11 cellular contexts compared by ENCODE assay signal in the genomic region with DNA sequence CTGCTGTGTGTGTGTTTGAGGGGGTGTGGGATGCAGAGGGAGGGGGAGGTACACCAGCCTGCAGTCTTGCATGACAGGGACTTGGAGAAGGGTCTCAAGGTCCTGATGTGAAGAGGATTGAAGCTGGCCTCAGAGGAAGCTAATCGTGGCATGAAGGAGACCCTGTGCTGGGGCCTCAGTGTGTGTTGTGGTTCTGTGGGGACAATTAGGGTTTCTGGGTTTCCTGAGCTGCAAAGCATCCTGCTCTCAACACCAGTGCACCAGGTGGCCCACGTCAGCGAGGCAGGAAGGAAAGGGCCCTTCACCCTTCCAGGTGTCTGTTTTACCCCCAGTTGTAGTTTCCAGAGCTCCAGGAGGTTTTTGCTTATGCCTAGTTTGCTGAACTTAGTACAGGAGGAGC. TPM values are rescaled to one million over a fixed set of nuclear protein-coding genes. Genes with fewer than 3 reads are reported as not detected.
DNase-seq lines count a peak whose midpoint lies in the region; ATAC-seq, FAIRE-seq and TF ChIP-seq lines count a peak whose summit lies in the region.
"Had no signal": no experiment of that assay in that cellular context is flagged by ENCODE, and none has a peak within 500 bp of the region (broad histone marks: within the 10 kb centered on the region; RNA-seq: fewer than 3 reads in every experiment).

No MANE protein-coding gene starts in this region.

- H3K9me3 ChIP-seq in small intestine (ENCODE audit: control insufficient read depth, low read depth) (no peaks in the 10 kb centered on the region), right atrium auricular region (no peaks in the 10 kb centered on the region)

- ATAC-seq in GM18873 (IDR thresholded peaks at IDR 0.05; ENCODE audit: low FRiP score, unreplicated experiment) = peak; percentile 34
- peak; percentile 18 for ATAC-seq in HG03280 (IDR thresholded peaks at IDR 0.05; ENCODE audit: unreplicated experiment)

- peak overlapping the region in 1 of 2 donors; percentile 65 for H3K27ac ChIP-seq in small intestine (ENCODE audit: low read depth in 1 of 2, low read length in 1 of 2)
- no peak overlapping the region for H3K27ac ChIP-seq in right atrium auricular region

- H3K36me3 ChIP-seq in small intestine (ENCODE audit: control insufficient read depth in 2 of 2, insufficient read depth in 2 of 2, low read length in 2 of 2) (no peaks in the 10 kb centered on the region), right atrium auricular region (no peaks in the 10 kb centered on the region)

- DNase-seq in activated CD8-positive, alpha-beta memory T cell treated with anti-CD3 and anti-CD28 coated beads, Interleukin-2, amount 50 U/mL, for 4 hours = peak; percentile 41
- DNase-seq in small intestine = peak; percentile 58
- no peak for DNase-seq in right atrium auricular region (ENCODE audit: low spot score)
- DNase-seq in AG08395 (ENCODE audit: low spot score) = no peak
- no peak for DNase-seq in NCI-H2081 treated with DMSO at 0.1 percent for 48 hours (lab: John Stamatoyannopoulos, UW)
- no peak for DNase-seq in iPS-NIHi11 (ENCODE audit: low spot score)
- DNase-seq: DMS79 treated with DMSO at 0.1 percent for 48 hours, mesendoderm, NCI-H748 treated with DMSO at 0.1 percent for 48 hours had no signal

- TF ChIP-seq CTCF in right atrium auricular region (IDR thresholded peaks at IDR 0.05) = no peak

- 60 to 90% (median 71%) methylated on average over 3 of the region's 3 CpGs for WGBS in small intestine, 3 donors

- no peaks in the 10 kb centered on the region for H3K27me3 ChIP-seq in small intestine (ENCODE audit: control insufficient read depth in 2 of 2, insufficient read depth in 2 of 2, low read length in 2 of 2)
- no peaks in the 10 kb centered on the region for H3K27me3 ChIP-seq in right atrium auricular region

- H3K4me1 ChIP-seq in small intestine (ENCODE audit: control insufficient read depth in 2 of 2, insufficient read depth in 1 of 2, low read depth in 1 of 2, low read length in 1 of 2) = peaks cover 2 to 6% of the 10 kb centered on the region in 2 donors
- peaks cover 0 to 31% of the 10 kb centered on the region in 2 donors for H3K4me1 ChIP-seq in right atrium auricular region

- H3K4me3 ChIP-seq in small intestine (ENCODE audit: low read depth in 1 of 2, low read length in 2 of 2) (no peak overlapping the region), right atrium auricular region (no peak overlapping the region)

- no peak for FAIRE-seq in small intestine (lab: Jason Lieb, UNC)

RNA-seq across cellular contexts. Expression of a gene that starts 52.8 kb away (rescaled TPM):
- 1 to 10 TPM; 2.2 to 4.6 (median 3.1) TPM for polyA plus RNA-seq in small intestine
- total RNA-seq in right atrium auricular region = 10 to 100 TPM; 17.0 to 20.1 TPM

Comparison
In these comparisons a context has a peak if more than half of its experiments do, and no peak if none do; other contexts are left out.
1. DNase-seq: peak in activated CD8-positive, alpha-beta memory T cell treated with anti-CD3 and anti-CD28 coated beads, Interleukin-2, amount 50 U/mL, for 4 hours (single experiment) and small intestine (single experiment); none in right atrium auricular region (single experiment), AG08395 (single experiment), NCI-H2081 treated with DMSO at 0.1 percent for 48 hours (single experiment) and iPS-NIHi11 (single experiment).